Comparison of ENCODE assay signal across 7 cellular contexts in the genomic region with DNA sequence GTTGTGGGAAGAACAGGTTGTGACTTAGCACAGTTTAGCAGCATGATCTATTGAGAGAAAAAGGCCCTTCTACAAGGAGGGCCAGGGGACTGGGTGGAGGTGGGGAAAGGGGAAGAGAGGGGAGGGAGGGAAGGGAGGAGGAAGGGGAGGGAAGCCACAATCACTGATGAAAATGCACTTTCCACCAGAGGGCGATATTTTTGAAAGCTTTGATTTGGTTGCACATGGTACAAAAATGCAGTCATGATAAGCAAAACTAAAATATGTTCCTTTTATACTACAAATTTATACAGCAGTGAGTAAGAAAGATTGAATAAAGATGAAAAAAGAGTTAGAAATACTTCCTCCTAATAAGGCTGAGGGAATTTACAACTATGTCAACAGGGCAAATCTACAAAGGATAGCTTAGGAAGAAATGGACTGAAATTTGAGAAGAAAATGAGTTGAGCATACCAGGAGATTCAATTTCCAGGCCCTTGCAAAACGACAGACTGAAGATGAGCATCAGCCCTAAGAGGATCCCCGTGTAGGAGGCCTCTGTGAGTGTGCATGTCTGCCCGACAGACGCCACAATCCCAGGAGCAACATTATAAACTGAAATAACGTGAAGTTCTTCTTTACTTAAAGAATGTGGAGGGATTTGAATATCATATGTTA. TPM values are rescaled to one million over a fixed set of nuclear protein-coding genes. Genes with fewer than 3 reads are reported as not detected.
DNase-seq lines count a peak whose midpoint lies in the region; ATAC-seq and TF ChIP-seq lines count a peak whose summit lies in the region.

No MANE protein-coding gene starts in this region.

- no peak for TF ChIP-seq EP300 in suprapubic skin (IDR thresholded peaks at IDR 0.05)

- H3K4me3 ChIP-seq in suprapubic skin: no peak overlapping the region

- TF ChIP-seq POLR2A in suprapubic skin (IDR thresholded peaks at IDR 0.05): no peak

- peaks cover 4% of the 10 kb centered on the region for H3K9me3 ChIP-seq in suprapubic skin

- peaks cover 67% of the 10 kb centered on the region for H3K36me3 ChIP-seq in suprapubic skin

- TF ChIP-seq CTCF in WTC11 (IDR thresholded peaks at IDR 0.05) (peak; percentile 44; the same call in 1 of the 2 replicates), suprapubic skin (IDR thresholded peaks at IDR 0.05) (peak; percentile 12 to 52)

- H3K4me3 Mint-ChIP-seq in WTC11: no peak overlapping the region

- 54% methylated on average over 6 of the region's 6 CpGs for WGBS in suprapubic skin

- POLR2A ChIA-PET in WTC11 (lab: Charles Lee): no interaction called here

- no peaks in the 10 kb centered on the region for H3K27me3 ChIP-seq in suprapubic skin

- peaks cover 39% of the 10 kb centered on the region for H3K36me3 Mint-ChIP-seq in WTC11

- peak; percentile 13 for DNase-seq in DMS114 treated with DMSO at 0.1 percent for 48 hours (lab: John Stamatoyannopoulos, UW; ENCODE audit: unreplicated experiment)
- DNase-seq in NCI-H146 (lab: John Stamatoyannopoulos, UW): peak; percentile 11
- no peak for DNase-seq in WTC11 (ENCODE audit: low spot score)
- DNase-seq in iPS-NIHi11 (ENCODE audit: low spot score): peak; percentile 49
- DNase-seq in suprapubic skin (ENCODE audit: low spot score in 2 of 2): no peak

- no peaks in the 10 kb centered on the region for H3K27me3 Mint-ChIP-seq in WTC11 (ENCODE audit: low read depth)

- CTCF ChIA-PET in WTC11 (lab: Charles Lee): interaction anchor here (0.6 to 2.7 kb wide), 21 partner anchors 8 to 233 kb away, joined by 3 to 31 read pairs (median 4); partner anchors contain the start of genes ACP1, ALKAL2 and SH3YL1

- H3K4me1 ChIP-seq in suprapubic skin: no peaks in the 10 kb centered on the region

- H3K27ac ChIP-seq in suprapubic skin: no peak overlapping the region

- ATAC-seq in GM19395 (IDR thresholded peaks at IDR 0.05; ENCODE audit: unreplicated experiment) (peak; percentile 74), WTC11 (no peak; the same call in 1 of the 2 replicates), GM21423 (IDR thresholded peaks at IDR 0.05; ENCODE audit: unreplicated experiment) (no peak)

- no peak overlapping the region for H3K27ac Mint-ChIP-seq in WTC11

- H3K9me3 Mint-ChIP-seq in WTC11: peaks cover 9% of the 10 kb centered on the region

- no peaks in the 10 kb centered on the region; the same call in 1 of the 2 replicates for H3K4me1 Mint-ChIP-seq in WTC11

TF ChIP-seq in WTC11, 78 proteins besides CTCF, POLR2A, EP300 and RAD21:
- TF ChIP-seq NR1H2 (CRISPR knock-in tag; IDR thresholded peaks at IDR 0.05) (no peak), E2F1 (CRISPR knock-in tag; IDR thresholded peaks at IDR 0.05) (no peak), ZNF317 (CRISPR knock-in tag; IDR thresholded peaks at IDR 0.05; ENCODE audit: borderline replicate concordance, low read depth) (no peak)
TF ChIP-seq in WTC11: peak in this region for 0.

RNA-seq across cellular contexts. Expression of gene SH3YL1, which starts 17.2 kb away (rescaled TPM):
- total RNA-seq in WTC11 (2021) (26.4 to 34.4 TPM (median 31.3 TPM) in 3 replicates), suprapubic skin (100 to 1,000 TPM; 104 to 119 (median 118) TPM)

RNA-seq across cellular contexts. Expression of gene ACP1, which starts 18.1 kb away (rescaled TPM):
- total RNA-seq in WTC11 (2021) (145 to 150 TPM (median 146 TPM) in 3 replicates), suprapubic skin (10 to 100 TPM; 72.4 to 90.8 (median 73.0) TPM)

RNA-seq across cellular contexts. Expression of gene ALKAL2, which starts 41.3 kb away (rescaled TPM):
- total RNA-seq in WTC11 (2021) (3.5 to 5.2 TPM (median 4.3 TPM) in 3 replicates), suprapubic skin (10 to 100 TPM in 1 of 4 donors, 1 to 10 TPM in 3; 4.0 to 11.0 (median 7.1) TPM)

Comparison
In these comparisons a context has a peak if more than half of its experiments do, and no peak if none do; other contexts are left out.
1. DNase-seq: peak in DMS114 treated with DMSO at 0.1 percent for 48 hours (single experiment), NCI-H146 (single experiment) and iPS-NIHi11 (single experiment); none in WTC11 (single experiment) and suprapubic skin (0 of 2).